Comparison of ENCODE assay signal across 10 cellular contexts in genomic region chr7:152615052-152615741, GRCh38.
A peak's percentile ranks its signal among the peaks of the same experiment; 100 is the strongest.
DNase-seq lines count a peak whose midpoint lies in the region; ATAC-seq and TF ChIP-seq lines count a peak whose summit lies in the region.
"Had no signal": no experiment of that assay in that cellular context is flagged by ENCODE, and none has a peak within 500 bp of the region (broad histone marks: within the 10 kb centered on the region; RNA-seq: fewer than 3 reads in every experiment).

No MANE protein-coding gene starts in this region.

- no peaks in the 10 kb centered on the region for H3K36me3 ChIP-seq in endocrine pancreas (ENCODE audit: control insufficient read depth, insufficient read depth, low read length)
- H3K36me3 ChIP-seq in ovary = no peaks in the 10 kb centered on the region
- H3K36me3 ChIP-seq in smooth muscle cell (ENCODE audit: low read depth) = no peaks in the 10 kb centered on the region

- intact Hi-C loops in ovary (cut with DNase I) = no loop called here

- no peaks in the 10 kb centered on the region for H3F3A ChIP-seq in smooth muscle cell (ENCODE audit: low read depth)

- DNase-seq in DMS79 (lab: John Stamatoyannopoulos, UW) (peak; percentile 70), NCI-H345 (lab: John Stamatoyannopoulos, UW) (peak; percentile 49), ovary (peak in 4 of 5 donors; percentile 21 to 55 (median 33)), smooth muscle cell (lab: John Stamatoyannopoulos, UW; ENCODE audit: unreplicated experiment) (no peak)
- no peak for DNase-seq in activated effector memory CD4-positive, alpha-beta T cell treated with anti-CD3 and anti-CD28 coated beads, Interleukin-2, amount 50 U/mL, for 16 hours
- no peak for DNase-seq in stimulated activated naive CD8-positive, alpha-beta T cell treated with anti-CD3 and anti-CD28 coated beads, Interleukin-15, Interleukin-2, amounts not matched to agents 100 U/mL and 50 U/mL, for 24 hours
- DNase-seq: MV-4-11; naive thymus-derived CD4-positive, alpha-beta T cell had no signal

- H3K9ac ChIP-seq in endocrine pancreas (ENCODE audit: control insufficient read depth, insufficient read depth, low read length) = peak overlapping the region; percentile 24
- H3K9ac ChIP-seq in smooth muscle cell (ENCODE audit: low read depth) = no peak overlapping the region

- H3K9me3 ChIP-seq in endocrine pancreas (ENCODE audit: control insufficient read depth, low read length) = no peaks in the 10 kb centered on the region
- no peaks in the 10 kb centered on the region for H3K9me3 ChIP-seq in ovary
- H3K9me3 ChIP-seq in smooth muscle cell (replicated peaks; ENCODE audit: low read depth) = no peaks in the 10 kb centered on the region

- H3K27me3 ChIP-seq in endocrine pancreas (ENCODE audit: control insufficient read depth, insufficient read depth, low read length) = no peaks in the 10 kb centered on the region
- H3K27me3 ChIP-seq in ovary = no peaks in the 10 kb centered on the region
- no peaks in the 10 kb centered on the region for H3K27me3 ChIP-seq in smooth muscle cell (ENCODE audit: low read depth)

- TF ChIP-seq POLR2A in ovary (IDR thresholded peaks at IDR 0.05) = no peak

- H3K27ac ChIP-seq in ovary = peak overlapping the region in 1 of 2 donors; percentile 44
- no peak overlapping the region for H3K27ac ChIP-seq in smooth muscle cell (ENCODE audit: low read depth)

- no peak overlapping the region for H2AFZ ChIP-seq in smooth muscle cell (ENCODE audit: low read depth)

- H3K4me2 ChIP-seq in smooth muscle cell = no peak overlapping the region

- TF ChIP-seq CTCF in ovary (IDR thresholded peaks at IDR 0.05) (no peak), smooth muscle cell (IDR thresholded peaks at IDR 0.05; ENCODE audit: borderline replicate concordance, insufficient read depth, poor library complexity, severe bottlenecking) (no peak)

- no peak for ATAC-seq in GM21737 (IDR thresholded peaks at IDR 0.05; ENCODE audit: unreplicated experiment)
- ATAC-seq in stimulated activated naive CD8-positive, alpha-beta T cell treated with anti-CD3 and anti-CD28 coated beads, Interleukin-15, Interleukin-2, amounts not matched to agents 100 U/mL and 50 U/mL, for 24 hours = no peak
- ATAC-seq: naive thymus-derived CD4-positive, alpha-beta T cell had no signal

- no peaks in the 10 kb centered on the region for H3K79me2 ChIP-seq in smooth muscle cell (ENCODE audit: low read depth)

- H3K4me3 ChIP-seq in endocrine pancreas (ENCODE audit: control insufficient read depth, insufficient read depth, low read length) (no peak overlapping the region), ovary (no peak overlapping the region), smooth muscle cell (no peak overlapping the region)

- no peaks in the 10 kb centered on the region for H3K4me1 ChIP-seq in endocrine pancreas (ENCODE audit: control insufficient read depth, insufficient read depth, low read length)
- peaks cover 3% of the 10 kb centered on the region for H3K4me1 ChIP-seq in ovary (ENCODE audit: insufficient read depth)
- H3K4me1 ChIP-seq in smooth muscle cell (ENCODE audit: low read depth) = no peaks in the 10 kb centered on the region

- H4K20me1 ChIP-seq in smooth muscle cell (ENCODE audit: low read depth) = no peaks in the 10 kb centered on the region

- 14 to 22% (median 16%) methylated on average over 13 of the region's 13 CpGs for WGBS in ovary, 3 donors
- 51% methylated on average over 13 of the region's 13 CpGs for WGBS in smooth muscle cell (ENCODE audit: low lambda C conversion rate)

- no peak for TF ChIP-seq EP300 in ovary (IDR thresholded peaks at IDR 0.05)

Comparison
In these comparisons a context has a peak if more than half of its experiments do, and no peak if none do; other contexts are left out.
1. DNase-seq: peak in DMS79 (single experiment), NCI-H345 (single experiment) and ovary (4 of 5); none in activated effector memory CD4-positive, alpha-beta T cell treated with anti-CD3 and anti-CD28 coated beads, Interleukin-2, amount 50 U/mL, for 16 hours (single experiment), smooth muscle cell (single experiment) and stimulated activated naive CD8-positive, alpha-beta T cell treated with anti-CD3 and anti-CD28 coated beads, Interleukin-15, Interleukin-2, amounts not matched to agents 100 U/mL and 50 U/mL, for 24 hours (single experiment).